ENCODE assay signal across 8 cellular contexts in the genomic region with DNA sequence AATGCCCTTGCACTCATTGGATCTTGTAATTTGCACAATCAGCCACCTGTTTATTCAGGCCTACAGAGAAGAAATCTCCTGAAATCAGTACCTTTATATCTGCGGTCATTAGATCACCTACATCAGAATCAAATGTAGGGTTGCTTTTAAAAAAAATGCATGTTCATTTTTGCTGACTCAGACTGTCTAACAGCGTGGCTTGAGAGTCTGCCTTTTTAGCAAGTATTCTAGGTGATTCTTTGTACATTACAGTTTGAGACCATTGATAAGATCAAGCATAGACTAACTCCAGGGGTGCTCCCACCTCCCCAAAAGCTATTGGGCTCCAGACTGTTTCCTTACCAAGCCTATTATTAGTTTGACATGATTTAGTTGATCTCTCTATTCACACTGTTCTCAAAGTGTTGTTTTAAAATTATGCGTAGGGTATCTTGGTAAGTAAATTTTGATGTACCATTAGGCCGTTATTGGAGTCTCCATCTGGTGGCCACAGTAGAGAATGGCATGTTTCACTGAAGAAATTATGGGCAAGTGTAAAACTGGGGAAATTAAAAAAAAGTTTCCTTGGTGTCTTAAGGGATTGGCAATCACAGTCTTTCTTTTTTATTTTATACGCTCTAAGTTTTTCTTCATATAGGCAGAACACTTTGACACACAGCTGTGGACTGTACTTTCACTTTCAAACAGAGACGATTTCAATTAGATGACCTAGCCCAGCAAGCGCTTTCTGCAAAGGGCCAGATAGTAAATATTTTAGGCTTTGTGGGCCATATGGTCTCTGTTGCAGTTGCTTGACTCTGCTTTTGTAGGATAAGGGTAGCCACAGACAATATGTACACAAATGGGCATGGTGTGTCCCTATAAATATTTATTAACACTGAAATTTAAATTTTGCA. TPM values are rescaled to one million over a fixed set of nuclear protein-coding genes. Genes with fewer than 3 reads are reported as not detected.
DNase-seq lines count a peak whose midpoint lies in the region; ATAC-seq, FAIRE-seq and TF ChIP-seq lines count a peak whose summit lies in the region.

No MANE protein-coding gene starts in this region.

- no peak for ATAC-seq in HG02588 (IDR thresholded peaks at IDR 0.05; ENCODE audit: unreplicated experiment)

- POLR2A ChIA-PET in AG04450 (lab: Yijun Ruan, JAX), result no interaction called here

- no peak overlapping the region for H3K27ac Mint-ChIP-seq in astrocyte (ENCODE audit: unreplicated experiment)
- no peak overlapping the region for H3K27ac Mint-ChIP-seq in type B pancreatic cell

- H3K4me1 Mint-ChIP-seq in astrocyte (ENCODE audit: low read depth, unreplicated experiment), result no peaks in the 10 kb centered on the region
- H3K4me1 Mint-ChIP-seq in type B pancreatic cell (ENCODE audit: unreplicated experiment), result no peaks in the 10 kb centered on the region

- H3K36me3 ChIP-seq in Karpas-422 (ENCODE audit: insufficient read depth, low read length), result no peaks in the 10 kb centered on the region
- no peaks in the 10 kb centered on the region for H3K36me3 ChIP-seq in astrocyte (ENCODE audit: insufficient read depth, low read length)
- H3K36me3 ChIP-seq in keratinocyte (ENCODE audit: control insufficient read depth in 2 of 2, extremely low read depth in 1 of 2, insufficient read depth in 2 of 2, low read length in 2 of 2), result no peaks in the 10 kb centered on the region

- no peaks in the 10 kb centered on the region for H3K9me3 Mint-ChIP-seq in astrocyte (ENCODE audit: unreplicated experiment)
- H3K9me3 Mint-ChIP-seq in type B pancreatic cell, result peaks cover 4% of the 10 kb centered on the region

- DNase-seq in AG04450 (ENCODE audit: low read depth, low spot score) (peak; percentile 1), Karpas-422 (peak; percentile 75), astrocyte (ENCODE audit: low read depth) (peak; percentile 9), keratinocyte (ENCODE audit: low read depth, low spot score) (no peak), type B pancreatic cell (ENCODE audit: extremely low spot score, unreplicated experiment) (no peak), UCSD-AML1 (lab: John Stamatoyannopoulos, UW; ENCODE audit: unreplicated experiment) (no peak)

- H3K4me1 ChIP-seq in Karpas-422 (ENCODE audit: low read length) (no peaks in the 10 kb centered on the region), astrocyte (ENCODE audit: insufficient read depth, low read length) (no peaks in the 10 kb centered on the region), keratinocyte (ENCODE audit: control insufficient read depth, extremely low read depth, insufficient read depth, low read length) (no peaks in the 10 kb centered on the region)

- FAIRE-seq in G401.6 (lab: Jason Lieb, UNC) (peak; percentile 73), astrocyte (lab: Jason Lieb, UNC) (peak; percentile 96), keratinocyte (lab: Jason Lieb, UNC) (no peak)

- H2AFZ ChIP-seq in Karpas-422 (ENCODE audit: low read length) (peak overlapping the region; percentile 30; the same call in 1 of the 2 replicates), astrocyte (ENCODE audit: low read depth, low read length) (no peak overlapping the region), keratinocyte (ENCODE audit: control insufficient read depth, low read length) (no peak overlapping the region)

- H3K27me3 ChIP-seq in AG04450 (ENCODE audit: control insufficient read depth, insufficient read depth, low read length) (no peaks in the 10 kb centered on the region), Karpas-422 (ENCODE audit: low read length) (no peaks in the 10 kb centered on the region), astrocyte (ENCODE audit: insufficient read depth, low read length) (no peaks in the 10 kb centered on the region), keratinocyte (ENCODE audit: control insufficient read depth, extremely low read depth, insufficient read depth, low read length) (no peaks in the 10 kb centered on the region)

- no peaks in the 10 kb centered on the region for H3K36me3 Mint-ChIP-seq in astrocyte (ENCODE audit: low read depth, unreplicated experiment)
- H3K36me3 Mint-ChIP-seq in type B pancreatic cell, result no peaks in the 10 kb centered on the region

- peak; percentile 74 for TF ChIP-seq CTCF in AG04450 (IDR thresholded peaks at IDR 0.05; ENCODE audit: low read depth, low read length)
- peak; percentile 55 for TF ChIP-seq CTCF in astrocyte (IDR thresholded peaks at IDR 0.05; ENCODE audit: insufficient read depth, low read depth, low read length)
- TF ChIP-seq CTCF in keratinocyte (optimal IDR thresholded peaks at IDR 0.05 in 1 of 3, IDR thresholded peaks at IDR 0.05 in 1 of 3, conservative IDR thresholded peaks at IDR 0.05 in 1 of 3; ENCODE audit: extremely low read depth in 1 of 3, insufficient read depth in 2 of 3, low read length in 3 of 3), result peak in 2 of 3 experiments; percentile 52 to 69
- TF ChIP-seq CTCF in type B pancreatic cell (conservative IDR thresholded peaks at IDR 0.05), result peak; percentile 80

- H3K9ac ChIP-seq in Karpas-422 (ENCODE audit: low read length) (no peak overlapping the region), astrocyte (ENCODE audit: low read length) (no peak overlapping the region), keratinocyte (ENCODE audit: control insufficient read depth, extremely low read depth, insufficient read depth, low read length) (no peak overlapping the region)

- CTCF ChIA-PET in AG04450 (lab: Charles Lee), result interaction anchor here (1.0 to 2.9 kb wide), 13 partner anchors 11 to 201 kb away, joined by 3 to 20 read pairs (median 4); no protein-coding TSS in a partner anchor

- H3K4me3 ChIP-seq in AG04450 (ENCODE audit: low read depth, low read length) (no peak overlapping the region), Karpas-422 (ENCODE audit: low read length) (no peak overlapping the region), astrocyte (ENCODE audit: insufficient read depth, low read depth, low read length) (no peak overlapping the region), keratinocyte (ENCODE audit: control insufficient read depth in 2 of 3, extremely low read depth in 1 of 3, insufficient read depth in 2 of 3, low read depth in 1 of 3, low read length in 3 of 3) (no peak overlapping the region)

- no peaks in the 10 kb centered on the region for H3K9me1 ChIP-seq in keratinocyte (ENCODE audit: control insufficient read depth, extremely low read depth, insufficient read depth, low read length)

- H3K79me2 ChIP-seq in Karpas-422 (ENCODE audit: low read length), result no peaks in the 10 kb centered on the region
- H3K79me2 ChIP-seq in astrocyte (ENCODE audit: insufficient read depth, low read length), result no peaks in the 10 kb centered on the region
- H3K79me2 ChIP-seq in keratinocyte (ENCODE audit: control insufficient read depth, insufficient read depth, low read length), result no peaks in the 10 kb centered on the region

- H3K4me2 ChIP-seq in Karpas-422 (ENCODE audit: low read depth, low read length, poor library complexity, severe bottlenecking) (no peak overlapping the region), astrocyte (ENCODE audit: low read length) (no peak overlapping the region), keratinocyte (ENCODE audit: control insufficient read depth, extremely low read depth, insufficient read depth, low read depth, low read length) (no peak overlapping the region)

- H3K9me3 ChIP-seq in AG04450 (ENCODE audit: control insufficient read depth, insufficient read depth, low read length) (no peaks in the 10 kb centered on the region), Karpas-422 (ENCODE audit: low read length) (no peaks in the 10 kb centered on the region), astrocyte (ENCODE audit: insufficient read depth, low read depth, low read length) (no peaks in the 10 kb centered on the region), keratinocyte (ENCODE audit: control insufficient read depth, low read depth, low read length) (no peaks in the 10 kb centered on the region)

- H3K4me3 Mint-ChIP-seq in astrocyte (ENCODE audit: unreplicated experiment) (no peak overlapping the region), type B pancreatic cell (no peak overlapping the region)

- H4K20me1 ChIP-seq in Karpas-422 (ENCODE audit: insufficient read depth, low read depth, low read length) (no peaks in the 10 kb centered on the region), astrocyte (ENCODE audit: insufficient read depth, low read length) (no peaks in the 10 kb centered on the region), keratinocyte (ENCODE audit: control insufficient read depth, extremely low read depth, insufficient read depth, low read length) (no peaks in the 10 kb centered on the region)

- peaks cover 3% of the 10 kb centered on the region for H3K27me3 Mint-ChIP-seq in astrocyte (ENCODE audit: low read depth, unreplicated experiment)
- no peaks in the 10 kb centered on the region for H3K27me3 Mint-ChIP-seq in type B pancreatic cell

- no peaks in the 10 kb centered on the region for H3K9me2 ChIP-seq in Karpas-422 (replicated peaks; ENCODE audit: insufficient read depth, low read length)

- H3K27ac ChIP-seq in AG04450 (ENCODE audit: low read depth, low read length) (no peak overlapping the region), Karpas-422 (ENCODE audit: low read length) (no peak overlapping the region), astrocyte (ENCODE audit: low read depth, low read length) (no peak overlapping the region), keratinocyte (ENCODE audit: control insufficient read depth, insufficient read depth, low read length) (no peak overlapping the region)

- dilution Hi-C loops in keratinocyte (cut with MboI; ENCODE audit: extremely low pct_ligation_motif_present, low sequenced_read_pairs), result no loop called here

RNA-seq across cellular contexts. Expression of a gene that starts 33.7 kb away (rescaled TPM):
- polyA plus RNA-seq in AG04450 (2011; rRNA removed), result 27.3 and 32.4 TPM in 2 replicates
- polyA minus RNA-seq in AG04450 (2011; rRNA and poly(A)+ RNA removed), result 17.4 and 19.7 TPM in 2 replicates
- 36.6 and 69.2 TPM in 2 replicates for total RNA-seq in Karpas-422 (2014; rRNA removed; shearing (Covaris generic); ENCODE audit: low replicate concordance)
- total RNA-seq in astrocyte, result 24.8 and 29.2 TPM in 2 replicates
- polyA plus RNA-seq in keratinocyte, result 24.3 to 30.7 TPM (median 26.9 TPM) in 3 replicates
- 74.3 TPM for polyA plus RNA-seq in keratinocyte (2011; ENCODE audit: low read depth)
- 20.8 and 27.4 TPM in 2 replicates for polyA plus RNA-seq in keratinocyte (2011; cell fraction: cytosol; rRNA removed)
- polyA plus RNA-seq in keratinocyte (2011; cell fraction: nucleus; rRNA removed), result 44.0 and 46.8 TPM in 2 replicates
- 15.5 and 16.5 TPM in 2 replicates for polyA plus RNA-seq in keratinocyte (2012; ENCODE audit: low replicate concordance)
- 14.9 to 22.9 TPM (median 18.1 TPM) in 3 replicates for polyA minus RNA-seq in keratinocyte
- 17.8 TPM for polyA minus RNA-seq in keratinocyte (2011; cell fraction: cytosol; rRNA and poly(A)+ RNA removed)
- polyA minus RNA-seq in keratinocyte (2011; cell fraction: nucleus; rRNA and poly(A)+ RNA removed), result 8.5 and 13.1 TPM in 2 replicates
- 24.5 and 34.0 TPM in 2 replicates for total RNA-seq in type B pancreatic cell (ENCODE audit: low replicate concordance)

RNA-seq across cellular contexts. Expression of a gene that starts 58.6 kb away (rescaled TPM):
- polyA plus RNA-seq in AG04450 (2011; rRNA removed), result 3.7 and 4.0 TPM in 2 replicates
- polyA minus RNA-seq in AG04450 (2011; rRNA and poly(A)+ RNA removed), result 6.5 and 8.5 TPM in 2 replicates
- not detected in 2 replicates for total RNA-seq in Karpas-422 (2014; rRNA removed; shearing (Covaris generic); ENCODE audit: low replicate concordance)
- 0.22 and 0.30 TPM in 2 replicates for total RNA-seq in astrocyte
- polyA plus RNA-seq in keratinocyte, result 0.01 to 0.10 TPM (median 0.05 TPM) in 3 replicates
- not detected for polyA plus RNA-seq in keratinocyte (2011; ENCODE audit: low read depth)
- polyA plus RNA-seq in keratinocyte (2011; cell fraction: cytosol; rRNA removed), result 0.03 and 0.10 TPM in 2 replicates
- 0.01 and 0.25 TPM in 2 replicates for polyA plus RNA-seq in keratinocyte (2011; cell fraction: nucleus; rRNA removed)
- polyA plus RNA-seq in keratinocyte (2012; ENCODE audit: low replicate concordance), result 0.14 TPM in 1 of 2 replicates, not detected in the other
- not detected in 3 replicates for polyA minus RNA-seq in keratinocyte
- not detected for polyA minus RNA-seq in keratinocyte (2011; cell fraction: cytosol; rRNA and poly(A)+ RNA removed)
- not detected in 2 replicates for polyA minus RNA-seq in keratinocyte (2011; cell fraction: nucleus; rRNA and poly(A)+ RNA removed)
- 8.0 and 10.1 TPM in 2 replicates for total RNA-seq in type B pancreatic cell (ENCODE audit: low replicate concordance)

Comparison
In these comparisons a context has a peak if more than half of its experiments do, and no peak if none do; other contexts are left out.
1. DNase-seq: peak in AG04450 (single experiment), Karpas-422 (single experiment) and astrocyte (single experiment); none in keratinocyte (single experiment), type B pancreatic cell (single experiment) and UCSD-AML1 (single experiment).
2. Peak in every context shown above with its lines, with median percentiles within 50 percentile points of each other: CTCF ChIP-seq.